In the genomic region with DNA sequence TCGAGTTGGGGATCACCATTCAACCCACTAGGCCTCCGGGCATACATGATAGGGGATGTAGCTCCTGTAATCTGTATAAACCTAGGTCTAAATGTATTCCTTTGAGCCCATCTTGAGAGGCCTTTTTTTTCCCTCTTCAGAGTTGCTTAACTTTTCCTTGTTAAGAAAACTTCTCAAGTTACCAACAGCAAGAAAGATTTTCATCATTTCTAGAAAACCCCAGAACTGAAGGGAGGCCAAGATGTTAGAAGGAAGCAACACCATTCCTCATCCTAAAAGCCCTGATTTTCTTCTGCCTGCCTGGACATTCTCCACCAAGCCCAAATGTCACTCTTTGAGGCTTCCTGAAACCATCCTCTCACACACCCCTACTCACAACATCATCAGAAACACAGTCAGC, we compare ENCODE assay signal across 23 cellular contexts.
"Had no signal": no experiment of that assay in that cellular context is flagged by ENCODE, and none has a peak within 500 bp of the region (broad histone marks: within the 10 kb centered on the region; RNA-seq: fewer than 3 reads in every experiment).

No MANE protein-coding gene starts in this region.

- H3K36me3 ChIP-seq: MG63, SJSA1 had no signal

- ATAC-seq: activated CD8-positive, alpha-beta memory T cell treated with anti-CD3 and anti-CD28 coated beads, Interleukin-2, amount 10 ng/mL, durations not matched to agents 7 days and 5 days; PC-3; WTC11 had no signal

- DNase-seq: activated CD4-positive, alpha-beta T cell treated with anti-CD3 and anti-CD28 coated beads, Interleukin-2, amount 10 ng/mL, durations not matched to agents 24 days and 14 days; activated CD4-positive, alpha-beta T cell treated with anti-CD3 and anti-CD28 coated beads, Interleukin-2, amount 50 U/mL, for 48 hours; activated CD4-positive, CD25-positive, alpha-beta regulatory T cell treated with anti-CD3 and anti-CD28 coated beads, Interleukin-2, amount 50 U/mL, for 72 hours; activated CD8-positive, alpha-beta memory T cell treated with anti-CD3 and anti-CD28 coated beads, Interleukin-2, amount 10 ng/mL, durations not matched to agents 7 days and 5 days; activated effector memory CD4-positive, alpha-beta T cell treated with Interleukin-2 at 50 U/mL for 16 hours; activated naive CD4-positive, alpha-beta T cell; activated T-cell treated with anti-CD3 and anti-CD28 coated beads, Interleukin-2, amount 50 U/mL, for 24 hours; amygdala; MG63; NCI-H1105; NCI-H1436; NCI-H1694 treated with DMSO at 0.1 percent for 48 hours; NCI-H2029 treated with DMSO at 0.1 percent for 48 hours; NCI-H510A treated with DMSO at 0.1 percent for 48 hours; NCI-H69; PC-3; SHP77 had no signal

- H3K4me3 Mint-ChIP-seq: activated CD4-positive, alpha-beta T cell treated with anti-CD3 and anti-CD28 coated beads, Interleukin-2, amount 10 ng/mL, durations not matched to agents 24 days and 14 days; activated CD8-positive, alpha-beta memory T cell treated with anti-CD3 and anti-CD28 coated beads, Interleukin-2, amount 10 ng/mL, durations not matched to agents 7 days and 5 days; activated naive CD4-positive, alpha-beta T cell treated with anti-CD3 and anti-CD28 coated beads, Interleukin-2, amount 50 U/mL, for 24 hours; activated T-cell treated with anti-CD3 and anti-CD28 coated beads, Interleukin-2, amount 50 U/mL, for 24 hours; activated T-helper 1 cell treated with anti-CD3 and anti-CD28 coated beads, Interleukin-12 subunit alpha, Interleukin-12 subunit beta, Interleukin-2, Interleukin-4 antibody, amounts not matched to agents 30 ng/mL and 10 ng/mL and 1 ng/mL, durations not matched to agents 14 hours and 24 hours and 36 hours; brain; T-helper 1 cell treated with Interleukin-12 subunit alpha and Interleukin-12 subunit beta and Interleukin-4 antibody, amounts not matched to agents 30 μg/mL and 1 μg/mL, for 36 hours; WTC11 had no signal

- H3K4me3 ChIP-seq: MG63, SJSA1 had no signal

- H3K9me3 Mint-ChIP-seq: activated CD4-positive, alpha-beta T cell treated with anti-CD3 and anti-CD28 coated beads, Interleukin-2, amount 10 ng/mL, durations not matched to agents 24 days and 14 days; activated naive CD4-positive, alpha-beta T cell treated with anti-CD3 and anti-CD28 coated beads, Interleukin-2, amount 50 U/mL, for 24 hours; activated T-cell treated with anti-CD3 and anti-CD28 coated beads, Interleukin-2, amount 50 U/mL, for 24 hours; activated T-helper 1 cell treated with anti-CD3 and anti-CD28 coated beads, Interleukin-12 subunit alpha, Interleukin-12 subunit beta, Interleukin-2, Interleukin-4 antibody, amounts not matched to agents 30 ng/mL and 10 ng/mL and 1 ng/mL, durations not matched to agents 14 hours and 24 hours and 36 hours; brain; T-helper 1 cell treated with Interleukin-12 subunit alpha and Interleukin-12 subunit beta and Interleukin-4 antibody, amounts not matched to agents 30 μg/mL and 1 μg/mL, for 36 hours; WTC11 had no signal

- H3K27me3 ChIP-seq: MG63, SJSA1 had no signal

- H3K4me1 Mint-ChIP-seq: activated CD4-positive, alpha-beta T cell treated with anti-CD3 and anti-CD28 coated beads, Interleukin-2, amount 10 ng/mL, durations not matched to agents 24 days and 14 days; activated CD8-positive, alpha-beta memory T cell treated with anti-CD3 and anti-CD28 coated beads, Interleukin-2, amount 10 ng/mL, durations not matched to agents 7 days and 5 days; activated naive CD4-positive, alpha-beta T cell treated with anti-CD3 and anti-CD28 coated beads, Interleukin-2, amount 50 U/mL, for 24 hours had no signal

- H3K4me1 ChIP-seq: SJSA1 had no signal

- H3K9me3 ChIP-seq: MG63, SJSA1 had no signal

- H3K27ac ChIP-seq: SJSA1 had no signal

- H3K27ac Mint-ChIP-seq: activated CD4-positive, alpha-beta T cell treated with anti-CD3 and anti-CD28 coated beads, Interleukin-2, amount 10 ng/mL, durations not matched to agents 24 days and 14 days; activated CD8-positive, alpha-beta memory T cell treated with anti-CD3 and anti-CD28 coated beads, Interleukin-2, amount 10 ng/mL, durations not matched to agents 7 days and 5 days; activated naive CD4-positive, alpha-beta T cell treated with anti-CD3 and anti-CD28 coated beads, Interleukin-2, amount 50 U/mL, for 24 hours; activated T-cell treated with anti-CD3 and anti-CD28 coated beads, Interleukin-2, amount 50 U/mL, for 24 hours; activated T-helper 1 cell treated with anti-CD3 and anti-CD28 coated beads, Interleukin-12 subunit alpha, Interleukin-12 subunit beta, Interleukin-2, Interleukin-4 antibody, amounts not matched to agents 30 ng/mL and 10 ng/mL and 1 ng/mL, durations not matched to agents 14 hours and 24 hours and 36 hours; T-helper 1 cell treated with Interleukin-12 subunit alpha and Interleukin-12 subunit beta and Interleukin-4 antibody, amounts not matched to agents 30 μg/mL and 1 μg/mL, for 36 hours; WTC11 had no signal
